31 cellular contexts compared by ENCODE assay signal in genomic region chr9:5393497-5393896, GRCh38. TPM values are rescaled to one million over a fixed set of nuclear protein-coding genes. Genes with fewer than 3 reads are reported as not detected.
"Had no signal": no experiment of that assay in that cellular context is flagged by ENCODE, and none has a peak within 500 bp of the region (broad histone marks: within the 10 kb centered on the region; RNA-seq: fewer than 3 reads in every experiment).

No MANE protein-coding gene starts in this region.

- H3K4me3 ChIP-seq: neural progenitor cell, ovary, psoas muscle, skin epidermis, smooth muscle cell, spleen, suprapubic skin, testis, tibial artery, transverse colon, upper lobe of right lung, uterus had no signal

- H3K4me2 ChIP-seq: neural progenitor cell, smooth muscle cell had no signal

- H3K4me1 ChIP-seq: neural progenitor cell, parathyroid adenoma, psoas muscle, suprapubic skin, testis, tibial artery, transverse colon, upper lobe of right lung, uterus had no signal

- H3K36me3 ChIP-seq: neural progenitor cell, ovary, spleen, suprapubic skin, tibial artery, transverse colon, upper lobe of right lung, uterus had no signal

- H3K9ac ChIP-seq: neural progenitor cell, parathyroid adenoma had no signal

- DNase-seq: natural killer cell; occipital lobe; ovary; posterior cingulate gyrus; psoas muscle; right cardiac atrium; spleen; stimulated activated CD4-positive, alpha-beta T cell treated with anti-CD3 and anti-CD28 coated beads, Interleukin-12 subunit alpha, Interleukin-12 subunit beta, amount 100 ng/mL, for 4 hours; stimulated activated CD4-positive, alpha-beta T cell treated with anti-CD3 and anti-CD28 coated beads, Interleukin-1b, Interleukin-23, amount 100 ng/mL, for 48 hours; stimulated activated CD4-positive, alpha-beta T cell treated with anti-CD3 and anti-CD28 coated beads, Interleukin-4, amount 100 ng/mL, for 1 hour; stimulated activated CD4-positive, alpha-beta T cell treated with anti-CD3 and anti-CD28 coated beads, Interleukin-4, amount 100 ng/mL, for 4 hours; stimulated activated CD8-positive, alpha-beta memory T cell treated with anti-CD3 and anti-CD28 coated beads, Interleukin-4, amount 100 ng/mL, for 48 hours; stimulated activated naive CD4-positive, alpha-beta T cell; stimulated activated naive CD8-positive, alpha-beta T cell treated with anti-CD3 and anti-CD28 coated beads, Interleukin-15, amount 100 ng/mL, for 72 hours; stimulated activated naive CD8-positive, alpha-beta T cell treated with anti-CD3 and anti-CD28 coated beads, Interleukin-15, Interleukin-2, amounts not matched to agents 100 U/mL and 50 U/mL, for 24 hours; substantia nigra; testis; tibial artery; transverse colon; upper lobe of right lung; uterus had no signal

- H2AFZ ChIP-seq: neural progenitor cell, parathyroid adenoma had no signal

- H3K27me3 ChIP-seq: neural progenitor cell, ovary, spleen, suprapubic skin, testis, tibial artery, transverse colon, upper lobe of right lung, uterus had no signal

- H3K27ac ChIP-seq: neural progenitor cell, ovary, parathyroid adenoma, psoas muscle, skin epidermis, spleen, suprapubic skin, testis, tibial artery, transverse colon, upper lobe of right lung, uterus had no signal

- ATAC-seq: natural killer cell; psoas muscle; right cardiac atrium; sciatic nerve; stimulated activated memory B cell treated with anti-CD40 and anti-IgM and Interleukin-4, amounts not matched to agents 10 μg/mL and 1 μg/mL and 100 μg/mL, for 72 hours; stimulated activated naive CD8-positive, alpha-beta T cell treated with anti-CD3 and anti-CD28 coated beads, Interleukin-15, amount 100 ng/mL, for 72 hours; stimulated activated naive CD8-positive, alpha-beta T cell treated with anti-CD3 and anti-CD28 coated beads, Interleukin-15, Interleukin-2, amounts not matched to agents 100 U/mL and 50 U/mL, for 24 hours; upper lobe of right lung had no signal

- H3K79me2 ChIP-seq: parathyroid adenoma had no signal

- H3K9me3 ChIP-seq: ovary, psoas muscle, spleen, suprapubic skin, testis, tibial artery, transverse colon, upper lobe of right lung, uterus had no signal

RNA-seq across cellular contexts. Expression of gene RLN1, which starts 53.8 kb away (rescaled TPM):
- total RNA-seq: osteoblast, sciatic nerve, smooth muscle cell, suprapubic skin, upper lobe of right lung had no signal
- polyA plus RNA-seq: neural cell, smooth muscle cell, urinary bladder had no signal
